1 cellular context compared by ENCODE assay signal in the genomic region with DNA sequence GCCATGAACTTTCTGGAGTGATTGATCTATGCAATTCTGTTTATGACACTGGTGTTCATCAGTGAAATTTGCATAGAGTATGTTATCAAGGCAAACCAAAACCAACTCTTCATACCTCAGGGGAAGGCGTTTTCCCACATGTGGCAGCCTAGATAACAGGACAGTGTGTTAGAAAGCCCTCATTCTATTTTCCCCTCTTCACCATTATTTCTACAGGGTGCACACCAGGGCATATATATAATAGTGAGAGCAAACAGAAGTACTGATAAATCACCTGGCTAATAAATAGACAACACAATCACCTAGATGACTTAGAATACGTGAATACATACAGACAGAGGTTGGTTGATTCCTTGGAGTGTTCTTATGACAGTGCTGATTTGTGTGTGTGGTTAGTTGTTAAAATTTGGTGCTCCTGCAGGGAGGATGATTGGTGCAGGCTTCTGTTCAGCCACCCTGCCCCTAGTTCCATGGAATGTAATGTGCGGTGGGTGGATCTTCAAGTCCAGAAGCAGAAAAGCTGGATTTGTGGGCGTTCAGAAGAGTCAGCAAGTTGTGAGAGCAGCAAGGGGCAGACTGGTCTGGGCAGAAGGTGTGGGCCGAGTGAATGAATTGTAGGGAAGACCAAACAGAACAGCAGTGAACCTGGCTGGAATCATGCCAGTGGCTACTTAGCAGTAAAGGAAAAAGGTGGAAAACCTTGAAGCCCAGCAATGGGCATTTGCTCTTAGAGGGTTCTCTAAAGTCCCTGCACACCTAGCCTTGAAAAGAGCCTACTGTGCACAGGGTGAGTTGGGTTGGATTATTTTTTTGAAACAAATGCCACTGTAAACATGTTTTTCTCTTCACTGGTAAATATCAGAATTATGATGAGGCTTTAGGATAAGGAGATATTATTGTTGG.
TF ChIP-seq lines count a peak whose summit lies in the region.

No MANE protein-coding gene starts in this region.

TF ChIP-seq in K562, 482 proteins besides CTCF, POLR2A, EP300 and RAD21 (continued from another document):
- TF ChIP-seq GMEB1 (CRISPR knock-in tag; IDR thresholded peaks at IDR 0.05): no peak
- peak; percentile 64 for TF ChIP-seq ATF7 (IDR thresholded peaks at IDR 0.05)
- TF ChIP-seq MECOM (CRISPR knock-in tag; IDR thresholded peaks at IDR 0.05): no peak
- TF ChIP-seq SMARCC2 (IDR thresholded peaks at IDR 0.05; ENCODE audit: low read depth): peak; percentile 83; the same call in 1 of the 2 replicates
- TF ChIP-seq NFE2 (IDR thresholded peaks at IDR 0.05; ENCODE audit: low read depth): no peak
